Comparison of ENCODE assay signal across 22 cellular contexts in the genomic region with DNA sequence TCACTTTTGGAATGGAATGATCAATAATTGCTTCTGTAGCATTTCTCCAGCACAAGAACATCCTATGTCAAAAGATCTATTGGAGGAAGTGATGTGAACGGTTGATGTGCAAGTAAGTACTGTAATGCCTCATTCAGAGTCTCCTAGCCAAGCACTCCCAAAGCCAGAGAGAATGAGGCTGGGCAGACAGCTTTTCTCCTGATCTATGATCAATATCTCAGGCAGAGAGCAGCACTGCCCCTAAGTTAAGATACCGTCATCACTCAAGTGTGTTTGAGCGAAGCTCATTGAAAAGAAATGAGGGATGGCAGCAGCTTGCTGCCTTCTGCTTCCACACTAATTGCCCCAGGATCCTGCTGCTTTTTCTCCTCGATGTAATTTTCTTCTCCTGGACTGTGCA.
"Had no signal": no experiment of that assay in that cellular context is flagged by ENCODE, and none has a peak within 500 bp of the region (broad histone marks: within the 10 kb centered on the region; RNA-seq: fewer than 3 reads in every experiment).

No MANE protein-coding gene starts in this region.

- H3K4me3 ChIP-seq: adrenal gland, MG63 had no signal

- H3K36me3 ChIP-seq: adrenal gland, MG63 had no signal

- H3K9me3 ChIP-seq: adrenal gland had no signal

- DNase-seq: activated CD4-positive, alpha-beta T cell treated with anti-CD3 and anti-CD28 coated beads for 36 hours; activated CD4-positive, alpha-beta T cell treated with anti-CD3 and anti-CD28 coated beads, Interleukin-2, amount 10 ng/mL, durations not matched to agents 7 days and 5 days; activated CD4-positive, alpha-beta T cell treated with anti-CD3 and anti-CD28 coated beads, Interleukin-2, amount 50 U/mL, for 48 hours; activated CD8-positive, alpha-beta T cell treated with anti-CD3 and anti-CD28 coated beads, Interleukin-2, amount 10 ng/mL, durations not matched to agents 7 days and 5 days; activated gamma-delta T cell; activated naive CD4-positive, alpha-beta T cell treated with Interleukin-2 at 50 U/mL for 16 hours; activated T-cell treated with anti-CD3 and anti-CD28 coated beads, Interleukin-2, amount 50 U/mL, for 24 hours; adrenal gland; anterior cingulate cortex; central memory CD4-positive, alpha-beta T cell; Kasumi-1; KG1; NCI-H1048; NCI-H1105 treated with DMSO at 0.1 percent for 48 hours; NCI-H1436; NCI-H1694; NCI-H1930; NCI-H2081 treated with DMSO at 0.1 percent for 48 hours; NCI-H446 treated with DMSO at 0.1 percent for 48 hours; NCI-H524; SIG-M5 had no signal

- H3K27ac ChIP-seq: adrenal gland had no signal

- H3K27me3 ChIP-seq: adrenal gland, MG63 had no signal

- H3K4me1 ChIP-seq: adrenal gland had no signal
